In genomic region chr2:241637233-241638062, GRCh38 we compare ENCODE assay signal across 8 cellular contexts. TPM values are rescaled to one million over a fixed set of nuclear protein-coding genes. Genes with fewer than 3 reads are reported as not detected.
DNase-seq lines count a peak whose midpoint lies in the region; ATAC-seq and TF ChIP-seq lines count a peak whose summit lies in the region.

ATG4B (plus strand) TSS chr2:241637693; CDS start chr2:241637715, 22 bp downstream.

- H3K36me3 ChIP-seq in kidney epithelial cell (ENCODE audit: control insufficient read depth, insufficient read depth, low read length) = peaks cover 6% of the 10 kb centered on the region

- H3K4me3 ChIP-seq in AG09309 (ENCODE audit: control insufficient read depth, low read depth, low read length) (peak within 1 kb of the TSS; percentile 77), kidney epithelial cell (ENCODE audit: low read depth, low read length) (peak within 1 kb of the TSS; percentile 97)

- no peak for TF ChIP-seq CTCF in AG09309 (IDR thresholded peaks at IDR 0.05; ENCODE audit: control insufficient read depth, insufficient read depth, low read depth, low read length, missing control alignments)
- no peak for TF ChIP-seq CTCF in kidney epithelial cell (IDR thresholded peaks at IDR 0.05; ENCODE audit: insufficient read depth, low read length, poor library complexity, severe bottlenecking)

- DNase-seq in AG09309 (ENCODE audit: low read depth) = peak; percentile 41
- peak; percentile 78 for DNase-seq in NCI-H345 treated with DMSO at 0.1 percent for 48 hours (lab: John Stamatoyannopoulos, UW; ENCODE audit: unreplicated experiment)
- DNase-seq in activated CD4-positive, alpha-beta T cell treated with anti-CD3 and anti-CD28 coated beads for 24 hours (ENCODE audit: low read depth in 2 of 2) = peak; percentile 53 to 64
- DNase-seq in cerebellum (ENCODE audit: low spot score) = peak; percentile 92
- DNase-seq in kidney epithelial cell (ENCODE audit: low read depth) = peak; percentile 35
- DNase-seq in stimulated activated CD4-positive, alpha-beta T cell treated with anti-CD3 and anti-CD28 coated beads, Interleukin-15, amount 100 ng/mL, for 24 hours = peak; percentile 85

- ATAC-seq in GM18907 (IDR thresholded peaks at IDR 0.05; ENCODE audit: unreplicated experiment) (peak; percentile 71), HG03139 (IDR thresholded peaks at IDR 0.05; ENCODE audit: unreplicated experiment) (peak; percentile 52)

- no peaks in the 10 kb centered on the region for H3K27me3 ChIP-seq in kidney epithelial cell (ENCODE audit: control insufficient read depth, insufficient read depth, low read length)

RNA-seq across cellular contexts. Expression of gene ATG4B, which starts in this region (rescaled TPM):
- total RNA-seq in cerebellum (57.4 TPM), kidney epithelial cell (62.6 and 120 TPM in 2 replicates)

Comparison
In these comparisons a context has a peak if more than half of its experiments do, and no peak if none do; other contexts are left out.
1. Peak in every context shown above with its lines: DNase-seq, ATAC-seq and H3K4me3 ChIP-seq.
2. DNase-seq: peak in every context shown above with its lines; median percentile 92 in cerebellum; 85 in stimulated activated CD4-positive, alpha-beta T cell treated with anti-CD3 and anti-CD28 coated beads, Interleukin-15, amount 100 ng/mL, for 24 hours; 78 in NCI-H345 treated with DMSO at 0.1 percent for 48 hours; 58 in activated CD4-positive, alpha-beta T cell treated with anti-CD3 and anti-CD28 coated beads for 24 hours; 41 in AG09309; 35 in kidney epithelial cell.